Comparison of ENCODE assay signal across 13 cellular contexts in genomic region chr16:22694887-22695382, GRCh38.
A peak's percentile ranks its signal among the peaks of the same experiment; 100 is the strongest.
DNase-seq lines count a peak whose midpoint lies in the region; ATAC-seq and TF ChIP-seq lines count a peak whose summit lies in the region.
"Had no signal": no experiment of that assay in that cellular context is flagged by ENCODE, and none has a peak within 500 bp of the region (broad histone marks: within the 10 kb centered on the region; RNA-seq: fewer than 3 reads in every experiment).

No MANE protein-coding gene starts in this region.

- intact Hi-C loops in psoas muscle (cut with DNase I) = no loop called here

- H3K9me3 ChIP-seq in psoas muscle (no peaks in the 10 kb centered on the region), trophoblast cell (ENCODE audit: insufficient read depth, low read depth, low read length) (no peaks in the 10 kb centered on the region)

- H2AFZ ChIP-seq in trophoblast cell (ENCODE audit: insufficient read depth, low read length, poor library complexity) = no peak overlapping the region

- no peak overlapping the region for H2BK120ac ChIP-seq in trophoblast cell (ENCODE audit: insufficient read depth, low read length, poor library complexity)

- no peak overlapping the region for H3K4me3 ChIP-seq in AG09309 (ENCODE audit: control insufficient read depth, low read depth, low read length)
- H3K4me3 ChIP-seq in fibroblast of villous mesenchyme (ENCODE audit: low read depth, low read length) = no peak overlapping the region
- H3K4me3 ChIP-seq in psoas muscle = no peak overlapping the region
- no peak overlapping the region for H3K4me3 ChIP-seq in trophoblast cell (ENCODE audit: low read depth, low read length)

- H3K4ac ChIP-seq in trophoblast cell (ENCODE audit: low read depth, low read length) = no peak overlapping the region

- H3K79me1 ChIP-seq in trophoblast cell (ENCODE audit: low read length) = no peaks in the 10 kb centered on the region

- H3K23ac ChIP-seq in trophoblast cell (ENCODE audit: low read length) = no peak overlapping the region

- no peak overlapping the region for H4K12ac ChIP-seq in trophoblast cell (ENCODE audit: low read depth, low read length)

- CTCF ChIA-PET in RWPE1 (lab: Yijun Ruan, JAX) = no interaction called here

- no peak overlapping the region for H4K8ac ChIP-seq in trophoblast cell (ENCODE audit: low read depth, low read length)

- no peaks in the 10 kb centered on the region for H3K79me2 ChIP-seq in trophoblast cell (ENCODE audit: control insufficient read depth, insufficient read depth, low read length, poor library complexity)

- peak; percentile 52 for DNase-seq in AG09309 (ENCODE audit: low read depth)
- peak; percentile 90 for DNase-seq in fibroblast of villous mesenchyme (ENCODE audit: low read depth)
- no peak for DNase-seq in psoas muscle
- no peak for DNase-seq in trophoblast cell
- no peak for DNase-seq in RWPE1 (ENCODE audit: low spot score)
- DNase-seq: activated CD4-positive, CD25-positive, alpha-beta regulatory T cell treated with anti-CD3 and anti-CD28 coated beads, Interleukin-2, amount 50 U/mL, for 72 hours; C1 segment of cervical spinal cord; effector memory CD4-positive, alpha-beta T cell; NCI-H187 treated with DMSO at 0.1 percent for 48 hours; retina had no signal

- H3K27me3 ChIP-seq in psoas muscle (ENCODE audit: insufficient read depth in 3 of 3, low read length in 2 of 3) = peaks cover 0 to 4% (median 0%) of the 10 kb centered on the region in 3 donors
- H3K27me3 ChIP-seq in trophoblast cell (ENCODE audit: insufficient read depth, low read length) = no peaks in the 10 kb centered on the region

- H3K9ac ChIP-seq in trophoblast cell (ENCODE audit: low read length) = no peak overlapping the region

- H3K18ac ChIP-seq in trophoblast cell (ENCODE audit: low read length) = no peak overlapping the region

- WGBS in psoas muscle, 3 donors = 29 to 57% (median 34%) methylated on average over 6 of the region's 6 CpGs
- no CpG with 5 or more reads among the region's 6 CpGs for WGBS in trophoblast cell (ENCODE audit: extremely low coverage, insufficient coverage, insufficient read length)

- H2AK5ac ChIP-seq in trophoblast cell (ENCODE audit: low read length) = no peak overlapping the region

- H3K4me1 ChIP-seq in psoas muscle (no peaks in the 10 kb centered on the region), trophoblast cell (ENCODE audit: control insufficient read depth in 1 of 2, insufficient read depth in 2 of 2, low read length in 2 of 2) (no peaks in the 10 kb centered on the region)

- ATAC-seq in SK-N-SH treated with all-trans-retinoic acid at 6 μM for 48 hours (peak; percentile 42; the same call in 2 of the 3 replicates), psoas muscle (peak; percentile 43 to 68 (median 54)), esophagus mucosa (no peak), GM18505 (IDR thresholded peaks at IDR 0.05; ENCODE audit: unreplicated experiment) (no peak)

- no peak overlapping the region for H2BK12ac ChIP-seq in trophoblast cell (ENCODE audit: low read length)

- no peak overlapping the region for H3K27ac ChIP-seq in psoas muscle
- no peak overlapping the region for H3K27ac ChIP-seq in trophoblast cell (ENCODE audit: low read depth, low read length)
- no peak overlapping the region for H3K27ac ChIP-seq in RWPE1

- no peak overlapping the region for H2BK5ac ChIP-seq in trophoblast cell (ENCODE audit: low read depth, low read length, poor library complexity)

- no peak overlapping the region for H4K91ac ChIP-seq in trophoblast cell (ENCODE audit: low read depth, low read length)

- TF ChIP-seq CTCF in AG09309 (IDR thresholded peaks at IDR 0.05; ENCODE audit: control insufficient read depth, insufficient read depth, low read depth, low read length, missing control alignments) = no peak
- TF ChIP-seq CTCF in fibroblast of villous mesenchyme (IDR thresholded peaks at IDR 0.05; ENCODE audit: insufficient read depth, low read depth, low read length) = no peak
- TF ChIP-seq CTCF in psoas muscle (IDR thresholded peaks at IDR 0.05) = no peak
- TF ChIP-seq CTCF in RWPE1 (conservative IDR thresholded peaks at IDR 0.05; ENCODE audit: low read depth) = no peak

- no peak for TF ChIP-seq POLR2A in GM18505 (IDR thresholded peaks at IDR 0.05; ENCODE audit: borderline replicate concordance, extremely low read depth, insufficient read depth, insufficient read length)

- H3K14ac ChIP-seq in trophoblast cell (ENCODE audit: low read length) = no peak overlapping the region

- POLR2A ChIA-PET in RWPE1 (lab: Yijun Ruan, JAX; ENCODE audit: low non-redundant PET) = no interaction called here

- no peaks in the 10 kb centered on the region for H3K36me3 ChIP-seq in psoas muscle (ENCODE audit: insufficient read depth in 1 of 2, low read depth in 1 of 2)
- H3K36me3 ChIP-seq in trophoblast cell (ENCODE audit: control insufficient read depth in 1 of 2, insufficient read depth in 2 of 2, low read length in 2 of 2) = no peaks in the 10 kb centered on the region

- no peak overlapping the region for H3K4me2 ChIP-seq in trophoblast cell (ENCODE audit: low read length)

TF ChIP-seq in SK-N-SH treated with all-trans-retinoic acid at 6 μM for 48 hours, 23 proteins besides CTCF, POLR2A, EP300 and RAD21 (continues in another document):
- TF ChIP-seq BACH2 (CRISPR knock-in tag; IDR thresholded peaks at IDR 0.05; ENCODE audit: borderline replicate concordance) (no peak), ZNF70 (CRISPR knock-in tag; IDR thresholded peaks at IDR 0.05) (no peak), CSDC2 (CRISPR knock-in tag; IDR thresholded peaks at IDR 0.05) (no peak), ZNF565 (CRISPR knock-in tag; conservative IDR thresholded peaks at IDR 0.05; ENCODE audit: low read depth) (no peak), CREB5 (CRISPR knock-in tag; IDR thresholded peaks at IDR 0.05; ENCODE audit: low read depth) (no peak), ZC3H10 (CRISPR knock-in tag; IDR thresholded peaks at IDR 0.05) (no peak), TOX (CRISPR knock-in tag; IDR thresholded peaks at IDR 0.05; ENCODE audit: borderline replicate concordance) (no peak), PPARA (CRISPR knock-in tag; IDR thresholded peaks at IDR 0.05; ENCODE audit: borderline replicate concordance) (no peak), RARB (CRISPR knock-in tag; IDR thresholded peaks at IDR 0.05) (no peak), SNAI2 (CRISPR knock-in tag; IDR thresholded peaks at IDR 0.05) (no peak), TSHZ2 (CRISPR knock-in tag; IDR thresholded peaks at IDR 0.05) (no peak), ZFP3 (CRISPR knock-in tag; IDR thresholded peaks at IDR 0.05) (no peak), ZNF8 (CRISPR knock-in tag; IDR thresholded peaks at IDR 0.05) (no peak), CSRNP3 (CRISPR knock-in tag; IDR thresholded peaks at IDR 0.05) (no peak)

Comparison
In these comparisons a context has a peak if more than half of its experiments do, and no peak if none do; other contexts are left out.
1. DNase-seq: peak in AG09309 (single experiment) and fibroblast of villous mesenchyme (single experiment); none in psoas muscle (0 of 2), trophoblast cell (0 of 2) and RWPE1 (single experiment).
2. ATAC-seq: peak in SK-N-SH treated with all-trans-retinoic acid at 6 μM for 48 hours (single experiment) and psoas muscle (4 of 4); none in esophagus mucosa (single experiment) and GM18505 (single experiment).